In genomic region chr4:3339566-3339965, GRCh38 we compare ENCODE assay signal across 15 cellular contexts.
"Had no signal": no experiment of that assay in that cellular context is flagged by ENCODE, and none has a peak within 500 bp of the region (broad histone marks: within the 10 kb centered on the region; RNA-seq: fewer than 3 reads in every experiment).

No MANE protein-coding gene starts in this region.

- H2AFZ ChIP-seq: hepatocyte had no signal

- DNase-seq: activated CD4-positive, alpha-beta T cell treated with anti-CD3 and anti-CD28 coated beads for 4 hours; activated naive CD4-positive, alpha-beta T cell treated with Interleukin-2 at 50 U/mL for 16 hours; activated naive CD8-positive, alpha-beta T cell treated with anti-CD3 and anti-CD28 coated beads, Interleukin-2, amount 50 U/mL, for 24 hours; erythroblast; mammary epithelial cell; naive B cell; retina; tibial artery; WERI-Rb-1 had no signal

- ATAC-seq: activated naive CD8-positive, alpha-beta T cell treated with anti-CD3 and anti-CD28 coated beads, Interleukin-2, amount 50 U/mL, for 24 hours; activated T-helper 17 cell treated with anti-CD3 and anti-CD28 coated beads, Interleukin-2, amount 50 U/mL, for 72 hours; stimulated activated memory B cell treated with anti-CD40 and anti-IgM and Interleukin-4, amounts not matched to agents 10 μg/mL and 1 μg/mL and 100 μg/mL, for 72 hours had no signal

- H3K27ac Mint-ChIP-seq: activated naive CD8-positive, alpha-beta T cell treated with anti-CD3 and anti-CD28 coated beads, Interleukin-2, amount 50 U/mL, for 24 hours; activated T-helper 17 cell treated with anti-CD3 and anti-CD28 coated beads, Interleukin-2, amount 50 U/mL, for 72 hours; stimulated activated memory B cell treated with anti-CD40 and anti-IgM and Interleukin-4, amounts not matched to agents 10 μg/mL and 1 μg/mL and 100 μg/mL, for 72 hours had no signal

- H3K9me3 Mint-ChIP-seq: activated naive CD8-positive, alpha-beta T cell treated with anti-CD3 and anti-CD28 coated beads, Interleukin-2, amount 50 U/mL, for 24 hours; activated T-helper 17 cell treated with anti-CD3 and anti-CD28 coated beads, Interleukin-2, amount 50 U/mL, for 72 hours; naive B cell; stimulated activated memory B cell treated with anti-CD40 and anti-IgM and Interleukin-4, amounts not matched to agents 10 μg/mL and 1 μg/mL and 100 μg/mL, for 72 hours had no signal

- H3K4me3 Mint-ChIP-seq: activated naive CD8-positive, alpha-beta T cell treated with anti-CD3 and anti-CD28 coated beads, Interleukin-2, amount 50 U/mL, for 24 hours; activated T-helper 17 cell treated with anti-CD3 and anti-CD28 coated beads, Interleukin-2, amount 50 U/mL, for 72 hours; naive B cell; stimulated activated memory B cell treated with anti-CD40 and anti-IgM and Interleukin-4, amounts not matched to agents 10 μg/mL and 1 μg/mL and 100 μg/mL, for 72 hours had no signal

- H3K36me3 Mint-ChIP-seq: naive B cell; stimulated activated memory B cell treated with anti-CD40 and anti-IgM and Interleukin-4, amounts not matched to agents 10 μg/mL and 1 μg/mL and 100 μg/mL, for 72 hours had no signal

- H3K27me3 Mint-ChIP-seq: activated naive CD8-positive, alpha-beta T cell treated with anti-CD3 and anti-CD28 coated beads, Interleukin-2, amount 50 U/mL, for 24 hours; activated T-helper 17 cell treated with anti-CD3 and anti-CD28 coated beads, Interleukin-2, amount 50 U/mL, for 72 hours; naive B cell had no signal

- H3K36me3 ChIP-seq: left lung, vagina had no signal

- H3K27ac ChIP-seq: ascending aorta, hepatocyte, left lung, tibial artery, vagina, WERI-Rb-1 had no signal

- H3K9me3 ChIP-seq: ascending aorta, left lung, tibial artery, vagina had no signal

- H3K4me1 ChIP-seq: ascending aorta had no signal

- H3K27me3 ChIP-seq: ascending aorta, hepatocyte, left lung, tibial artery, vagina had no signal

- H3K4me3 ChIP-seq: ascending aorta, hepatocyte, left lung, tibial artery, vagina had no signal

- H3K4me1 Mint-ChIP-seq: activated T-helper 17 cell treated with anti-CD3 and anti-CD28 coated beads, Interleukin-2, amount 50 U/mL, for 72 hours had no signal

- H3K4me2 ChIP-seq: hepatocyte had no signal
